ENCODE assay signal across 14 cellular contexts in the genomic region with DNA sequence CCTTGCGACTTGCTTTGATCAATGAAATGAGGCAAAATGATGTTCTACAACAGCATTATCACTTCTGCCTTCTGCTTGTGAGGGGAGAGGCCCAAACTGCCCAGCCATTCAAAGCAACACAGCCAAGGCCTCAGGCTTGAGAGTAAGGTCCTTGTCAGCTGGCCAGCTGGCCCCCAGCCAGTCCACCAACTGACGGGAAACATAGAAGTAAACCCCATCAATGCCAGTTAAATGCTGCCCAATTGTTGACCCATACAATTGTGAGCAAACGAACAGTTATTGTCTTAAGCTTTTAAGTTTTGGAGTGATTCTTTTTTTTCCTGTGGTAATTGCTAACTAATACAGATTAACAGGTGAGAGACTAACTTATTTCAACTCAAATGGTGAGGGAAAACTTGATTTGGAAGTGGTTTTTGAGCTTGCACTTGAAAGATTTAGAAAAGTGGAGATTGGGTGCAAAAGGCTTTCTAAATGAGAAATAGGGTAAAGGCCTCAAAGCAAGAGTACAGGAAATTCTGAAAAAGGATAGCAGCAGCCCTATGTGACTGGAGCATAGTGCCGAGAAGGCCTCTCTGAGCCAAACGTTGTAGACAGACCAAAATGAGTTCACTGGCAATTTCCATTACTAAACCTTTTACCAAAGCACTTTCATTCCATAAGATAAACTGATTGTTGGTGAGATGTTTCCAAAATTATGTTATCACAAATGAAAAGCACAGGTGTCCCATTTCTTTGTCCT.
DNase-seq lines count a peak whose midpoint lies in the region; ATAC-seq and TF ChIP-seq lines count a peak whose summit lies in the region.
"Had no signal": no experiment of that assay in that cellular context is flagged by ENCODE, and none has a peak within 500 bp of the region (broad histone marks: within the 10 kb centered on the region; RNA-seq: fewer than 3 reads in every experiment).

No MANE protein-coding gene starts in this region.

- H3K4me3 ChIP-seq in LNCaP clone FGC (ENCODE audit: low read depth, low read length) (no peak overlapping the region), SJCRH30 (no peak overlapping the region), prostate gland (no peak overlapping the region)
- H3K4me3 ChIP-seq in CD4-positive, alpha-beta memory T cell (ENCODE audit: low read length in 2 of 2) = no peak overlapping the region
- H3K4me3 ChIP-seq: HAP-1, vagina had no signal

- intact Hi-C loops in left cardiac atrium (cut with DNase I) = no loop called here
- intact Hi-C loops in prostate gland (cut with DNase I) = no loop called here
- intact Hi-C loops in CD4-positive, alpha-beta memory T cell (cut with micrococcal nuclease) = no loop called here

- no peak overlapping the region for H3K27ac Mint-ChIP-seq in CD4-positive, alpha-beta memory T cell
- no peak overlapping the region for H3K27ac Mint-ChIP-seq in effector memory CD8-positive, alpha-beta T cell
- H3K27ac Mint-ChIP-seq: activated B cell treated with CpG ODN at 0.5 μM for 24 hours had no signal

- H3K9me3 Mint-ChIP-seq in CD4-positive, alpha-beta memory T cell = peaks cover 0 to 2% (median 0%) of the 10 kb centered on the region in 8 donors
- H3K9me3 Mint-ChIP-seq in effector memory CD8-positive, alpha-beta T cell = no peaks in the 10 kb centered on the region
- H3K9me3 Mint-ChIP-seq: activated B cell treated with CpG ODN at 0.5 μM for 24 hours had no signal

- TF ChIP-seq CTCF in LNCaP clone FGC (IDR thresholded peaks at IDR 0.05; ENCODE audit: control insufficient read depth, extremely low read depth, insufficient read depth) (no peak), prostate gland (IDR thresholded peaks at IDR 0.05) (no peak)

- H3K27ac ChIP-seq in SJCRH30 (no peak overlapping the region), prostate gland (peak overlapping the region; percentile 0 to 39)
- H3K27ac ChIP-seq in CD4-positive, alpha-beta memory T cell (ENCODE audit: low read depth, low read length) = no peak overlapping the region
- H3K27ac ChIP-seq: epithelial cell of prostate, vagina had no signal

- H3K4me1 ChIP-seq in SJCRH30 (peaks cover 58% of the 10 kb centered on the region), prostate gland (replicated peaks) (no peaks in the 10 kb centered on the region)
- no peaks in the 10 kb centered on the region for H3K4me1 ChIP-seq in CD4-positive, alpha-beta memory T cell (ENCODE audit: insufficient read depth, low read length)
- H3K4me1 ChIP-seq: HAP-1, vagina had no signal

- H3K9me3 ChIP-seq in SJCRH30 (replicated peaks) (0 out of 2 replicates have a peak, but pooled peaks cover 5% of the 10 kb centered on the region), prostate gland (no peaks in the 10 kb centered on the region)
- no peaks in the 10 kb centered on the region for H3K9me3 ChIP-seq in CD4-positive, alpha-beta memory T cell (ENCODE audit: control insufficient read depth in 1 of 2, low read length in 2 of 2)
- H3K9me3 ChIP-seq: HAP-1, vagina had no signal

- ATAC-seq in left cardiac atrium (peak in 1 of 2 donors; percentile 14), HG03565 (IDR thresholded peaks at IDR 0.05; ENCODE audit: unreplicated experiment) (no peak)
- no peak for ATAC-seq in effector memory CD8-positive, alpha-beta T cell (replicated peaks)

- H3K27me3 ChIP-seq in SJCRH30 (no peaks in the 10 kb centered on the region), prostate gland (replicated peaks; ENCODE audit: insufficient read depth) (no peaks in the 10 kb centered on the region)
- no peaks in the 10 kb centered on the region for H3K27me3 ChIP-seq in CD4-positive, alpha-beta memory T cell (ENCODE audit: insufficient read depth, low read length)
- H3K27me3 ChIP-seq: vagina had no signal

- no peaks in the 10 kb centered on the region for H3K4me1 Mint-ChIP-seq in CD4-positive, alpha-beta memory T cell
- H3K4me1 Mint-ChIP-seq in effector memory CD8-positive, alpha-beta T cell (ENCODE audit: low read depth in 2 of 2) = no peaks in the 10 kb centered on the region
- H3K4me1 Mint-ChIP-seq: activated B cell treated with CpG ODN at 0.5 μM for 24 hours had no signal

- WGBS in prostate gland = 50% methylated on average over 5 of the region's 5 CpGs

- POLR2A ChIA-PET in CD4-positive, alpha-beta memory T cell (lab: Charles Lee; ENCODE audit: partially characterized antibody) = no interaction called here

- no peak overlapping the region for H3K4me3 Mint-ChIP-seq in CD4-positive, alpha-beta memory T cell
- H3K4me3 Mint-ChIP-seq in effector memory CD8-positive, alpha-beta T cell = no peak overlapping the region
- H3K4me3 Mint-ChIP-seq: activated B cell treated with CpG ODN at 0.5 μM for 24 hours had no signal

- DNase-seq in LNCaP clone FGC (ENCODE audit: low read depth) (peak; percentile 31), SJCRH30 (peak; percentile 86), left cardiac atrium (peak; percentile 69), prostate gland (ENCODE audit: low spot score) (peak; percentile 83), MV-4-11 (lab: John Stamatoyannopoulos, UW) (no peak)
- no peak for DNase-seq in CD4-positive, alpha-beta memory T cell
- no peak for DNase-seq in effector memory CD8-positive, alpha-beta T cell
- DNase-seq: activated B cell treated with CpG ODN at 0.5 μM for 24 hours; activated naive CD4-positive, alpha-beta T cell treated with anti-CD3 and anti-CD28 coated beads, Interleukin-2, amount 50 U/mL, for 16 hours; stimulated activated CD4-positive, alpha-beta T cell treated with anti-CD3 and anti-CD28 coated beads, Interleukin-2, amount 100 ng/mL, for 48 hours had no signal

- no peak for TF ChIP-seq POLR2A in prostate gland (IDR thresholded peaks at IDR 0.05)

- no peaks in the 10 kb centered on the region for H3K36me3 ChIP-seq in SJCRH30
- no peaks in the 10 kb centered on the region for H3K36me3 ChIP-seq in prostate gland
- H3K36me3 ChIP-seq in CD4-positive, alpha-beta memory T cell (ENCODE audit: insufficient read depth, low read length) = no peaks in the 10 kb centered on the region
- H3K36me3 ChIP-seq: HAP-1, vagina had no signal

- H3K36me3 Mint-ChIP-seq in CD4-positive, alpha-beta memory T cell = no peaks in the 10 kb centered on the region
- H3K36me3 Mint-ChIP-seq in effector memory CD8-positive, alpha-beta T cell (ENCODE audit: insufficient read depth) = no peaks in the 10 kb centered on the region

- peaks cover 0 to 8% of the 10 kb centered on the region in 2 donors for H3K27me3 Mint-ChIP-seq in CD4-positive, alpha-beta memory T cell
- H3K27me3 Mint-ChIP-seq in effector memory CD8-positive, alpha-beta T cell = peaks cover 9 to 16% of the 10 kb centered on the region in 2 donors

- CTCF ChIA-PET in CD4-positive, alpha-beta memory T cell (lab: Charles Lee; ENCODE audit: partially characterized antibody) = no interaction called here

Comparison
In these comparisons a context has a peak if more than half of its experiments do, and no peak if none do; other contexts are left out.
1. DNase-seq: peak in LNCaP clone FGC (single experiment), SJCRH30 (2 of 2), left cardiac atrium (single experiment) and prostate gland (single experiment); none in MV-4-11 (single experiment), CD4-positive, alpha-beta memory T cell (0 of 5) and effector memory CD8-positive, alpha-beta T cell (0 of 3).
2. H3K27ac ChIP-seq: peak in prostate gland (2 of 2); none in SJCRH30 (single experiment) and CD4-positive, alpha-beta memory T cell (single experiment).